In genomic region chr12:12172106-12172511, GRCh38 we compare ENCODE assay signal across 8 cellular contexts.
DNase-seq lines count a peak whose midpoint lies in the region; ATAC-seq and FAIRE-seq lines count a peak whose summit lies in the region.

No MANE protein-coding gene starts in this region.

- H3K4me1 ChIP-seq in small intestine (ENCODE audit: control insufficient read depth in 2 of 2, insufficient read depth in 1 of 2, low read depth in 1 of 2, low read length in 1 of 2) (no peaks in the 10 kb centered on the region), aorta (ENCODE audit: control insufficient read depth in 1 of 2, insufficient read depth in 2 of 2, low read length in 2 of 2) (no peaks in the 10 kb centered on the region)

- 48 to 68% (median 55%) methylated on average over 1 of the region's 1 CpG for WGBS in small intestine, 3 donors
- WGBS in aorta, 2 donors = 24 to 37% methylated on average over 1 of the region's 1 CpG

- ATAC-seq in GM18858 (IDR thresholded peaks at IDR 0.05; ENCODE audit: unreplicated experiment) = peak; percentile 71
- ATAC-seq in HG03159 (IDR thresholded peaks at IDR 0.05; ENCODE audit: unreplicated experiment) = peak; percentile 84
- no peak for ATAC-seq in aorta (ENCODE audit: low FRiP score)

- DNase-seq in AG08396 (ENCODE audit: low spot score) (peak; percentile 9), skeletal muscle cell (ENCODE audit: low read depth) (peak; percentile 64), small intestine (no peak), aorta (no peak), putamen (ENCODE audit: low spot score) (no peak)
- DNase-seq in activated T-cell treated with anti-CD3 and anti-CD28 coated beads, Interleukin-2, amount 50 U/mL, for 48 hours = peak; percentile 22 to 40

- intact Hi-C loops in aorta (cut with DNase I) = no loop called here

- H3K27ac ChIP-seq in small intestine (ENCODE audit: low read depth in 1 of 2, low read length in 1 of 2) (no peak overlapping the region), aorta (ENCODE audit: low read depth in 1 of 2, low read length in 2 of 2) (no peak overlapping the region)

- no peak for FAIRE-seq in small intestine (lab: Jason Lieb, UNC)

- H3K4me3 ChIP-seq in skeletal muscle cell (ENCODE audit: low read depth, low read length) (no peak overlapping the region), small intestine (ENCODE audit: low read depth in 1 of 2, low read length in 2 of 2) (no peak overlapping the region), aorta (ENCODE audit: low read length in 2 of 2) (no peak overlapping the region)

- no peaks in the 10 kb centered on the region for H3K27me3 ChIP-seq in small intestine (ENCODE audit: control insufficient read depth in 2 of 2, insufficient read depth in 2 of 2, low read length in 2 of 2)
- H3K27me3 ChIP-seq in aorta (ENCODE audit: control insufficient read depth in 1 of 2, insufficient read depth in 2 of 2, low read length in 1 of 2) = no peaks in the 10 kb centered on the region

- H3K36me3 ChIP-seq in small intestine (ENCODE audit: control insufficient read depth in 2 of 2, insufficient read depth in 2 of 2, low read length in 2 of 2) = no peaks in the 10 kb centered on the region
- no peaks in the 10 kb centered on the region for H3K36me3 ChIP-seq in aorta (ENCODE audit: control insufficient read depth in 1 of 2, insufficient read depth in 2 of 2, low read length in 1 of 2)

- H3K9me3 ChIP-seq in small intestine (ENCODE audit: control insufficient read depth, low read depth) = no peaks in the 10 kb centered on the region
- H3K9me3 ChIP-seq in aorta (ENCODE audit: control insufficient read depth, low read length) = no peaks in the 10 kb centered on the region

Comparison
In these comparisons a context has a peak if more than half of its experiments do, and no peak if none do; other contexts are left out.
1. DNase-seq: peak in AG08396 (single experiment), activated T-cell treated with anti-CD3 and anti-CD28 coated beads, Interleukin-2, amount 50 U/mL, for 48 hours (2 of 2) and skeletal muscle cell (single experiment); none in small intestine (single experiment), aorta (0 of 2) and putamen (single experiment).